3 cellular contexts compared by ENCODE assay signal in the genomic region with DNA sequence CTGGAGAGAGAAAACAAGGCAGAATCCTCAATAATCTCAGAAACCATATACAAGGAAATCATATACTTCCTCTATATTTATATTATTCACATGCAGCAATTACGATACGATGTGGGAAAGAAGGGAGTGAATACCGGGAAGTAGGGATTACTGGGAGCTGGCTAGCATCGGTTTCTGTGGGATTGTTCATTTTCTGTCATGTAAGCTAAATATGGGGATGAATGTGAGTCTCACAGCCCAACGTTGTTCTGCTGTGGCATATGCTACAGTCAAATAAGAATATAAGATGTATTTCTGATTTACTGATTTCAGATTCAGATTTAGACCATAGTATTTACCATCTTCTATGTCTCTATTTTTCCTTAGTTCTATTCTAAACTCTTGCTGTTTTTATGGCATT.
TF ChIP-seq lines count a peak whose summit lies in the region.

No MANE protein-coding gene starts in this region.

TF ChIP-seq in HepG2, 621 proteins besides CTCF, POLR2A, EP300 and RAD21:
- TF ChIP-seq MAFK (conservative IDR thresholded peaks at IDR 0.05 in 1 of 2, IDR thresholded peaks at IDR 0.05 in 1 of 2; ENCODE audit: low read length in 2 of 2), result peak; percentile 77 to 78; a peak in 3 of 4 replicates
- no peak for TF ChIP-seq ASH2L (IDR thresholded peaks at IDR 0.05; ENCODE audit: insufficient read length, low read depth, low read length)
- TF ChIP-seq MAFF (IDR thresholded peaks at IDR 0.05; ENCODE audit: low read depth, low read length), result peak; percentile 73

TF ChIP-seq in A549, 52 proteins besides CTCF, POLR2A, EP300 and RAD21:
- TF ChIP-seq MAX (IDR thresholded peaks at IDR 0.05) (no peak), MAFK (IDR thresholded peaks at IDR 0.05; ENCODE audit: partially characterized antibody) (peak; percentile 58)

TF ChIP-seq in IMR-90, 13 proteins besides CTCF, POLR2A, EP300 and RAD21:
- TF ChIP-seq MXI1 (IDR thresholded peaks at IDR 0.05; ENCODE audit: borderline replicate concordance, low read depth, low read length) (no peak), MAFK (IDR thresholded peaks at IDR 0.05; ENCODE audit: low read depth, low read length) (peak; percentile 47)
TF ChIP-seq in IMR-90: peak in this region for 1.
